ENCODE assay signal across 8 cellular contexts in genomic region chr19:5691930-5692784, GRCh38. TPM values are rescaled to one million over a fixed set of nuclear protein-coding genes. Genes with fewer than 3 reads are reported as not detected.
A peak's percentile ranks its signal among the peaks of the same experiment; 100 is the strongest.
DNase-seq lines count a peak whose midpoint lies in the region; ATAC-seq and TF ChIP-seq lines count a peak whose summit lies in the region.

No MANE protein-coding gene starts in this region.

- no peaks in the 10 kb centered on the region for H3K9me3 ChIP-seq in iPS-20b (ENCODE audit: insufficient read depth, low read depth, low read length)
- H3K9me3 ChIP-seq in transverse colon = no peaks in the 10 kb centered on the region

- H3K36me3 Mint-ChIP-seq in activated naive CD4-positive, alpha-beta T cell treated with anti-CD3 and anti-CD28 coated beads, Interleukin-2, amount 10 ng/mL, durations not matched to agents 7 days and 5 days = peaks cover 40% of the 10 kb centered on the region
- H3K36me3 Mint-ChIP-seq in activated T-cell treated with anti-CD3 and anti-CD28 coated beads, Interleukin-2, amount 50 U/mL, for 72 hours (ENCODE audit: insufficient read depth in 2 of 2) = peaks cover 8 to 15% of the 10 kb centered on the region in 2 donors

- H3K4me3 Mint-ChIP-seq in activated naive CD4-positive, alpha-beta T cell treated with anti-CD3 and anti-CD28 coated beads, Interleukin-2, amount 10 ng/mL, durations not matched to agents 7 days and 5 days = peak overlapping the region; percentile 95
- peak overlapping the region; percentile 95 to 99 for H3K4me3 Mint-ChIP-seq in activated T-cell treated with anti-CD3 and anti-CD28 coated beads, Interleukin-2, amount 50 U/mL, for 72 hours

- no peak for ATAC-seq in activated T-cell treated with anti-CD3 and anti-CD28 coated beads, Interleukin-2, amount 50 U/mL, for 72 hours (replicated peaks in 1 of 2)
- ATAC-seq in HG03280 (IDR thresholded peaks at IDR 0.05; ENCODE audit: unreplicated experiment) = no peak

- H3K27me3 Mint-ChIP-seq in activated naive CD4-positive, alpha-beta T cell treated with anti-CD3 and anti-CD28 coated beads, Interleukin-2, amount 10 ng/mL, durations not matched to agents 7 days and 5 days = peaks cover 8% of the 10 kb centered on the region
- no peaks in the 10 kb centered on the region for H3K27me3 Mint-ChIP-seq in activated T-cell treated with anti-CD3 and anti-CD28 coated beads, Interleukin-2, amount 50 U/mL, for 72 hours (ENCODE audit: low read depth)

- H3K27ac ChIP-seq in iPS-20b (ENCODE audit: low read length) (no peak overlapping the region), transverse colon (peak overlapping the region; percentile 91 to 93 (median 92))

- no peaks in the 10 kb centered on the region for H3K27me3 ChIP-seq in iPS-20b (ENCODE audit: insufficient read depth, low read length)
- H3K27me3 ChIP-seq in transverse colon = no peaks in the 10 kb centered on the region

- no peak for TF ChIP-seq EP300 in transverse colon (IDR thresholded peaks at IDR 0.05; ENCODE audit: low read depth)

- H3K4me1 ChIP-seq in iPS-20b (ENCODE audit: insufficient read depth, low read length) (no peaks in the 10 kb centered on the region), transverse colon (peaks cover 0 to 33% (median 21%) of the 10 kb centered on the region in 4 donors)

- no peak for TF ChIP-seq POLR2A in transverse colon (IDR thresholded peaks at IDR 0.05)

- no peak for DNase-seq in activated naive CD4-positive, alpha-beta T cell treated with anti-CD3 and anti-CD28 coated beads, Interleukin-2, amount 10 ng/mL, durations not matched to agents 7 days and 5 days
- no peak for DNase-seq in activated naive CD4-positive, alpha-beta T cell treated with Interleukin-2 at 50 U/mL for 16 hours
- peak; percentile 31 for DNase-seq in activated T-cell treated with anti-CD3 and anti-CD28 coated beads, Interleukin-2, amount 50 U/mL, for 72 hours
- DNase-seq in transverse colon = no peak
- DNase-seq in SHP77 treated with DMSO at 0.1 percent for 48 hours (lab: John Stamatoyannopoulos, UW) = no peak
- no peak for DNase-seq in pons (ENCODE audit: low spot score)

- 0 out of 2 replicates have a peak overlapping the region, but pooled peaks have one; percentile 8 for H3K9ac ChIP-seq in iPS-20b (ENCODE audit: low read depth, low read length)

- peak overlapping the region; percentile 64 for H3K27ac Mint-ChIP-seq in activated naive CD4-positive, alpha-beta T cell treated with anti-CD3 and anti-CD28 coated beads, Interleukin-2, amount 10 ng/mL, durations not matched to agents 7 days and 5 days
- peak overlapping the region; percentile 83 for H3K27ac Mint-ChIP-seq in activated T-cell treated with anti-CD3 and anti-CD28 coated beads, Interleukin-2, amount 50 U/mL, for 72 hours

- 45% methylated on average over 24 of the region's 38 CpGs; no CpG with 5 or more reads in 1 of the 2 donors for WGBS in transverse colon (ENCODE audit: low coverage in 1 of 2), 2 donors

- in situ Hi-C loops in transverse colon (cut with MboI; ENCODE audit: low pct_ligation_motif_present in 1 of 4, low pct_unique_long_range_greater_than_20kb in 1 of 4, low sequenced_read_pairs in 3 of 4) = no loop called here

- H3K4me3 ChIP-seq in iPS-20b (ENCODE audit: low read length) (peak overlapping the region; percentile 98; the same call in 1 of the 2 replicates), transverse colon (peak overlapping the region in 3 of 4 donors; percentile 62 to 80 (median 68))

- CTCF ChIA-PET in activated naive CD4-positive, alpha-beta T cell treated with anti-CD3 and anti-CD28 coated beads, Interleukin-2, amount 10 ng/mL, durations not matched to agents 7 days and 5 days (lab: Charles Lee) = interaction anchor here (1.1 to 3.3 kb wide), 4 partner anchors 20 to 136 kb away, joined by 3 to 19 read pairs (median 8); partner anchors contain the start of genes CATSPERD and LONP1

- intact Hi-C loops in transverse colon (cut with DNase I; ENCODE audit: low total_unique reads) = no loop called here

- H3K4me1 Mint-ChIP-seq in activated naive CD4-positive, alpha-beta T cell treated with anti-CD3 and anti-CD28 coated beads, Interleukin-2, amount 10 ng/mL, durations not matched to agents 7 days and 5 days = peaks cover 34% of the 10 kb centered on the region
- H3K4me1 Mint-ChIP-seq in activated T-cell treated with anti-CD3 and anti-CD28 coated beads, Interleukin-2, amount 50 U/mL, for 72 hours (ENCODE audit: low read depth) = peaks cover 38% of the 10 kb centered on the region

- no peak for TF ChIP-seq CTCF in transverse colon (IDR thresholded peaks at IDR 0.05)

- H3K36me3 ChIP-seq in iPS-20b (ENCODE audit: insufficient read depth, low read depth, low read length) (peaks cover 63% of the 10 kb centered on the region), transverse colon (peaks cover 0 to 27% (median 5%) of the 10 kb centered on the region in 4 donors)

- no peaks in the 10 kb centered on the region for H3K9me3 Mint-ChIP-seq in activated naive CD4-positive, alpha-beta T cell treated with anti-CD3 and anti-CD28 coated beads, Interleukin-2, amount 10 ng/mL, durations not matched to agents 7 days and 5 days
- no peaks in the 10 kb centered on the region for H3K9me3 Mint-ChIP-seq in activated T-cell treated with anti-CD3 and anti-CD28 coated beads, Interleukin-2, amount 50 U/mL, for 72 hours

RNA-seq across cellular contexts. Expression of gene RPL36, which starts 2.1 kb away (rescaled TPM):
- total RNA-seq in activated T-cell treated with anti-CD3 and anti-CD28 coated beads, Interleukin-2, amount 50 U/mL, for 72 hours = 1,000 to 10,000 TPM; 1,272 to 1,302 TPM
- total RNA-seq in transverse colon = 100 to 1,000 TPM in 3 of 4 donors, 10 to 100 TPM in 1; 87.9 to 636 (median 329) TPM

RNA-seq across cellular contexts. Expression of gene HSD11B1L, which starts 11.3 kb away (rescaled TPM):
- 1 to 10 TPM; 3.0 to 5.1 TPM for total RNA-seq in activated T-cell treated with anti-CD3 and anti-CD28 coated beads, Interleukin-2, amount 50 U/mL, for 72 hours
- 10 to 100 TPM; 10.8 to 30.1 (median 16.6) TPM for total RNA-seq in transverse colon

RNA-seq across cellular contexts. Expression of gene MICOS13, which starts 11.8 kb away (rescaled TPM):
- total RNA-seq in activated T-cell treated with anti-CD3 and anti-CD28 coated beads, Interleukin-2, amount 50 U/mL, for 72 hours = 10 to 100 TPM; 33.8 to 34.1 TPM
- 10 to 100 TPM; 30.3 to 73.5 (median 52.6) TPM for total RNA-seq in transverse colon

RNA-seq across cellular contexts. Expression of gene LONP1, which starts 27.8 kb away (rescaled TPM):
- total RNA-seq in activated T-cell treated with anti-CD3 and anti-CD28 coated beads, Interleukin-2, amount 50 U/mL, for 72 hours = 100 to 1,000 TPM; 262 to 266 TPM
- 100 to 1,000 TPM in 1 of 4 donors, 10 to 100 TPM in 3; 28.7 to 164 (median 39.8) TPM for total RNA-seq in transverse colon

RNA-seq across cellular contexts. Expression of gene CATSPERD, which starts 28.3 kb away (rescaled TPM):
- total RNA-seq in activated T-cell treated with anti-CD3 and anti-CD28 coated beads, Interleukin-2, amount 50 U/mL, for 72 hours = not detected
- total RNA-seq in transverse colon = not detected

Comparison
In these comparisons a context has a peak if more than half of its experiments do, and no peak if none do; other contexts are left out.
1. DNase-seq: peak in activated T-cell treated with anti-CD3 and anti-CD28 coated beads, Interleukin-2, amount 50 U/mL, for 72 hours (2 of 2); none in activated naive CD4-positive, alpha-beta T cell treated with anti-CD3 and anti-CD28 coated beads, Interleukin-2, amount 10 ng/mL, durations not matched to agents 7 days and 5 days (single experiment), activated naive CD4-positive, alpha-beta T cell treated with Interleukin-2 at 50 U/mL for 16 hours (single experiment), transverse colon (single experiment), SHP77 treated with DMSO at 0.1 percent for 48 hours (single experiment) and pons (single experiment).